Comparison of ENCODE assay signal across 1 cellular context in genomic region chr1:112704908-112705627, GRCh38.
TF ChIP-seq lines count a peak whose summit lies in the region.

No MANE protein-coding gene starts in this region.

TF ChIP-seq in GM12878, 131 proteins besides CTCF, POLR2A, EP300 and RAD21 (continues in another document):
- no peak for TF ChIP-seq IRF5 (IDR thresholded peaks at IDR 0.05; ENCODE audit: borderline replicate concordance)
- no peak for TF ChIP-seq CEBPB (IDR thresholded peaks at IDR 0.05; ENCODE audit: borderline replicate concordance in 1 of 2, low read depth in 2 of 2, low read length in 2 of 2)
- TF ChIP-seq MYB (IDR thresholded peaks at IDR 0.05; ENCODE audit: borderline replicate concordance, low read depth, low read length) = no peak
- TF ChIP-seq SMC3 (IDR thresholded peaks at IDR 0.05; ENCODE audit: borderline replicate concordance, low read length) = no peak
- no peak; the same call in 1 of the 2 replicates for TF ChIP-seq PAX5 (IDR thresholded peaks at IDR 0.05; ENCODE audit: borderline replicate concordance, low read depth, low read length)
- TF ChIP-seq IRF3 (IDR thresholded peaks at IDR 0.05) = no peak
- TF ChIP-seq NR2F1 (conservative IDR thresholded peaks at IDR 0.05) = no peak
- no peak for TF ChIP-seq SREBF1 (IDR thresholded peaks at IDR 0.05; ENCODE audit: low read length)
- TF ChIP-seq E2F8 (IDR thresholded peaks at IDR 0.05; ENCODE audit: low read depth, partially characterized antibody) = no peak
- no peak for TF ChIP-seq MEF2A (IDR thresholded peaks at IDR 0.05; ENCODE audit: insufficient read depth, low read depth, low read length)
- no peak for TF ChIP-seq SREBF2 (IDR thresholded peaks at IDR 0.05; ENCODE audit: low read length)
- TF ChIP-seq ZSCAN29 (IDR thresholded peaks at IDR 0.05) = no peak
- TF ChIP-seq E2F4 (IDR thresholded peaks at IDR 0.05; ENCODE audit: low read depth, low read length) = no peak
- no peak for TF ChIP-seq FOS (IDR thresholded peaks at IDR 0.05; ENCODE audit: borderline replicate concordance, extremely low read depth, insufficient read length)
- TF ChIP-seq RAD51 (IDR thresholded peaks at IDR 0.05) = no peak
- no peak; the same call in 1 of the 2 replicates for TF ChIP-seq SIN3A (IDR thresholded peaks at IDR 0.05; ENCODE audit: low read depth, low read length)
- TF ChIP-seq SMARCA5 (IDR thresholded peaks at IDR 0.05) = no peak
- TF ChIP-seq RCOR1 (conservative IDR thresholded peaks at IDR 0.05; ENCODE audit: low read depth, low read length) = no peak
- no peak for TF ChIP-seq ZBTB4 (CRISPR knock-in tag; IDR thresholded peaks at IDR 0.05)
- no peak for TF ChIP-seq IRF4 (IDR thresholded peaks at IDR 0.05; ENCODE audit: low read depth, low read length)
- peak; percentile 38 for TF ChIP-seq PKNOX1 (IDR thresholded peaks at IDR 0.05)
- TF ChIP-seq NR2C2 (IDR thresholded peaks at IDR 0.05; ENCODE audit: borderline replicate concordance, control insufficient read depth, insufficient read length, low read depth) = no peak
- TF ChIP-seq ZNF207 (IDR thresholded peaks at IDR 0.05; ENCODE audit: borderline replicate concordance) = no peak
- no peak for TF ChIP-seq HCFC1 (IDR thresholded peaks at IDR 0.05; ENCODE audit: low read length)
- no peak for TF ChIP-seq KLF5 (IDR thresholded peaks at IDR 0.05; ENCODE audit: partially characterized antibody)
- no peak for TF ChIP-seq JUNB (IDR thresholded peaks at IDR 0.05)
- no peak for TF ChIP-seq NFIC (IDR thresholded peaks at IDR 0.05; ENCODE audit: low read depth, low read length)
- TF ChIP-seq CHD1 (IDR thresholded peaks at IDR 0.05; ENCODE audit: low read depth, low read length) = no peak
- TF ChIP-seq ZNF24 (IDR thresholded peaks at IDR 0.05) = no peak
- TF ChIP-seq RUNX3 (IDR thresholded peaks at IDR 0.05; ENCODE audit: low read length) = peak; percentile 75
- TF ChIP-seq POU2F2 (IDR thresholded peaks at IDR 0.05; ENCODE audit: borderline replicate concordance, low read depth, low read length) = peak; percentile 58; the same call in 1 of the 3 replicates
- TF ChIP-seq ASH2L (IDR thresholded peaks at IDR 0.05; ENCODE audit: borderline replicate concordance, low read depth) = no peak
- no peak for TF ChIP-seq YY1 (IDR thresholded peaks at IDR 0.05; ENCODE audit: low read depth, low read length)
- TF ChIP-seq CBFB (IDR thresholded peaks at IDR 0.05; ENCODE audit: low read depth) = no peak
- peak; percentile 32; the same call in 1 of the 2 replicates for TF ChIP-seq SMAD5 (IDR thresholded peaks at IDR 0.05; ENCODE audit: low read depth)
- no peak for TF ChIP-seq TARDBP (IDR thresholded peaks at IDR 0.05; ENCODE audit: borderline replicate concordance)
- no peak for TF ChIP-seq MAX (IDR thresholded peaks at IDR 0.05; ENCODE audit: low read depth, low read length)
- no peak for TF ChIP-seq ZNF274 (IDR thresholded peaks at IDR 0.05; ENCODE audit: insufficient read depth, insufficient read length)
- no peak for TF ChIP-seq USF2 (IDR thresholded peaks at IDR 0.05; ENCODE audit: borderline replicate concordance, low read depth, low read length)
- TF ChIP-seq E4F1 (IDR thresholded peaks at IDR 0.05; ENCODE audit: borderline replicate concordance, partially characterized antibody) = no peak
- TF ChIP-seq HDGF (IDR thresholded peaks at IDR 0.05) = peak; percentile 76
- peak; percentile 69 for TF ChIP-seq RELB (IDR thresholded peaks at IDR 0.05; ENCODE audit: low read depth)
- no peak for TF ChIP-seq SP1 (IDR thresholded peaks at IDR 0.05; ENCODE audit: low read depth, low read length)
- no peak for TF ChIP-seq RELA (IDR thresholded peaks at IDR 0.05; ENCODE audit: borderline replicate concordance, partially characterized antibody)
- TF ChIP-seq NFXL1 (IDR thresholded peaks at IDR 0.05; ENCODE audit: borderline replicate concordance) = no peak
- TF ChIP-seq HDAC6 (IDR thresholded peaks at IDR 0.05; ENCODE audit: unreplicated experiment) = no peak
- TF ChIP-seq TBL1XR1 (IDR thresholded peaks at IDR 0.05; ENCODE audit: low read depth, low read length) = no peak
- TF ChIP-seq MTA2 (IDR thresholded peaks at IDR 0.05; ENCODE audit: low read depth) = peak; percentile 61
- TF ChIP-seq MXI1 (IDR thresholded peaks at IDR 0.05; ENCODE audit: low read depth, low read length) = no peak; the same call in 1 of the 2 replicates
- no peak for TF ChIP-seq STAT3 (IDR thresholded peaks at IDR 0.05; ENCODE audit: low read depth, low read length)
- no peak for TF ChIP-seq NRF1 (conservative IDR thresholded peaks at IDR 0.05; ENCODE audit: low read depth, low read length)
- TF ChIP-seq GABPA (IDR thresholded peaks at IDR 0.05; ENCODE audit: low read depth) = no peak
- TF ChIP-seq ATF3 (IDR thresholded peaks at IDR 0.05; ENCODE audit: borderline replicate concordance, extremely low read depth, low read depth, low read length) = no peak
- TF ChIP-seq TCF12 (IDR thresholded peaks at IDR 0.05; ENCODE audit: low read depth, low read length) = no peak
- TF ChIP-seq ESRRA (IDR thresholded peaks at IDR 0.05; ENCODE audit: low read length) = no peak
